Comparison of ENCODE assay signal across 13 cellular contexts in the genomic region with DNA sequence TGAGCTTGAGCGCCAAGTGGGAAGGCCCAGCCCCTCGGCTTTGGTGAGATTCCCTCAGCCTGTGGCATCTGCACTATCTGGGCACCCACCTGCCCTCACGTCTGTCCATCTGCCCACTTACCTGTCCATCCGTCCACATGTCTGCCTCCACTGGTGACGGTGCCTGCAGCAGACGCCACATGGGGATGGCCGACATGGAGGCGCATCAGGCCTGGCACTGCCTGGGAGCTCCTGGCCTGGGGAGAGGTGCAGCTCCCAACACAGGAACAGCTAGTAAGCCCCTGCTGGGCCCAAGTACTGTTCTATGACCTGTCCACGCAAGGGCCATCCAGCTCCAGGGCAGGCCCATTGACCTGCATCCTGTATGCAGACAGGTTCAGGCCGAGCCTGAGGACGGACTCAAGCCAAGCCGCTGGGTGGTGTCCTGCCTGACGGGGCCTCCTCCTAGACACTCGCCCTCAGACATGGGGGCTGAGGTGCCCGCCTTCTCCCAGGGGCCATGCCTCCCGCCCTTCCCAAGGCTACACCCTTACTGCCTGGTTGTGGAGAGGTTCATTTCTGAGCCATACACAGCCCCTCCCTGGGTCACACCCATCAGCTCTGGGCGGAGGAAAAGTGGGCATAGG.
DNase-seq lines count a peak whose midpoint lies in the region; ATAC-seq and TF ChIP-seq lines count a peak whose summit lies in the region.
"Had no signal": no experiment of that assay in that cellular context is flagged by ENCODE, and none has a peak within 500 bp of the region (broad histone marks: within the 10 kb centered on the region; RNA-seq: fewer than 3 reads in every experiment).

No MANE protein-coding gene starts in this region.

- H3K9me3 ChIP-seq in CD8-positive, alpha-beta T cell (ENCODE audit: low read length) = no peaks in the 10 kb centered on the region
- H3K9me3 ChIP-seq in HEK293 (ENCODE audit: control insufficient read depth, insufficient read depth, low read depth, low read length) = no peaks in the 10 kb centered on the region
- H3K9me3 ChIP-seq: breast epithelium, HAP-1 had no signal

- peaks cover 40% of the 10 kb centered on the region for H3K4me1 ChIP-seq in CD8-positive, alpha-beta T cell (ENCODE audit: insufficient read depth, low read length)
- H3K4me1 ChIP-seq in HEK293 (ENCODE audit: control insufficient read depth, insufficient read depth, low read length) = no peaks in the 10 kb centered on the region
- H3K4me1 ChIP-seq: breast epithelium, HAP-1 had no signal

- H3K4me1 Mint-ChIP-seq in CD8-positive, alpha-beta T cell (ENCODE audit: low read depth) = peaks cover 42% of the 10 kb centered on the region
- peaks cover 67% of the 10 kb centered on the region for H3K4me1 Mint-ChIP-seq in stimulated activated memory B cell treated with anti-CD40 and anti-IgM and Interleukin-4, amounts not matched to agents 10 μg/mL and 1 μg/mL and 100 μg/mL, for 72 hours

- H3K4me3 ChIP-seq in CD8-positive, alpha-beta T cell (ENCODE audit: low read depth, low read length) = no peak overlapping the region
- no peak overlapping the region for H3K4me3 ChIP-seq in HEK293 (ENCODE audit: low read depth, low read length)
- H3K4me3 ChIP-seq: breast epithelium, HAP-1 had no signal

- DNase-seq in CD8-positive, alpha-beta T cell = peak in 1 of 7 experiments; percentile 47
- DNase-seq in islet precursor cell = peak; percentile 41
- DNase-seq in DMS153 (lab: John Stamatoyannopoulos, UW) = no peak
- DNase-seq: activated T-cell treated with anti-CD3 and anti-CD28 coated beads for 4 hours; effector CD4-positive, alpha-beta T cell; OCI-M1 had no signal

- H3K27me3 ChIP-seq in CD8-positive, alpha-beta T cell (ENCODE audit: insufficient read depth, low read length) = no peaks in the 10 kb centered on the region

- POLR2A ChIA-PET in CD8-positive, alpha-beta T cell (lab: Charles Lee) = no interaction called here
- POLR2A ChIA-PET in HEK293 (lab: Yijun Ruan, JAX) = no interaction called here

- no peaks in the 10 kb centered on the region for H3K36me3 Mint-ChIP-seq in CD8-positive, alpha-beta T cell
- no peaks in the 10 kb centered on the region for H3K36me3 Mint-ChIP-seq in stimulated activated memory B cell treated with anti-CD40 and anti-IgM and Interleukin-4, amounts not matched to agents 10 μg/mL and 1 μg/mL and 100 μg/mL, for 72 hours

- no peak overlapping the region for H3K4me3 Mint-ChIP-seq in CD8-positive, alpha-beta T cell
- no peak overlapping the region for H3K4me3 Mint-ChIP-seq in stimulated activated memory B cell treated with anti-CD40 and anti-IgM and Interleukin-4, amounts not matched to agents 10 μg/mL and 1 μg/mL and 100 μg/mL, for 72 hours

- H3K36me3 ChIP-seq in CD8-positive, alpha-beta T cell (ENCODE audit: insufficient read depth, low read length) = no peaks in the 10 kb centered on the region
- no peaks in the 10 kb centered on the region for H3K36me3 ChIP-seq in HEK293 (ENCODE audit: control insufficient read depth in 2 of 2, insufficient read depth in 1 of 2, low read length in 2 of 2)
- H3K36me3 ChIP-seq: breast epithelium, HAP-1 had no signal

- no peaks in the 10 kb centered on the region for H3K27me3 Mint-ChIP-seq in CD8-positive, alpha-beta T cell (ENCODE audit: low read depth)
- peaks cover 20% of the 10 kb centered on the region for H3K27me3 Mint-ChIP-seq in stimulated activated memory B cell treated with anti-CD40 and anti-IgM and Interleukin-4, amounts not matched to agents 10 μg/mL and 1 μg/mL and 100 μg/mL, for 72 hours

- TF ChIP-seq CTCF in CD8-positive, alpha-beta T cell (IDR thresholded peaks at IDR 0.05) = no peak
- TF ChIP-seq CTCF in HEK293 (tag by site-specific recombination; IDR thresholded peaks at IDR 0.05) = no peak

- ATAC-seq in CD8-positive, alpha-beta T cell = no peak
- ATAC-seq in stimulated activated memory B cell treated with anti-CD40 and anti-IgM and Interleukin-4, amounts not matched to agents 10 μg/mL and 1 μg/mL and 100 μg/mL, for 72 hours = peak; percentile 13
- ATAC-seq in HG03469 (IDR thresholded peaks at IDR 0.05; ENCODE audit: unreplicated experiment) = no peak
- no peak for ATAC-seq in HG02588 (IDR thresholded peaks at IDR 0.05; ENCODE audit: unreplicated experiment)
- ATAC-seq: right cardiac atrium had no signal

- CTCF ChIA-PET in CD8-positive, alpha-beta T cell (lab: Charles Lee) = no interaction called here
- CTCF ChIA-PET in HEK293 (lab: Yijun Ruan, JAX) = interaction anchor here (0.5 kb wide), 1 partner anchor 22 kb away, joined by 3 read pairs; no protein-coding TSS in a partner anchor

- H3K27ac Mint-ChIP-seq in CD8-positive, alpha-beta T cell = peak overlapping the region; percentile 77
- no peak overlapping the region for H3K27ac Mint-ChIP-seq in stimulated activated memory B cell treated with anti-CD40 and anti-IgM and Interleukin-4, amounts not matched to agents 10 μg/mL and 1 μg/mL and 100 μg/mL, for 72 hours

- H3K27ac ChIP-seq in CD8-positive, alpha-beta T cell (ENCODE audit: low read depth, low read length) = no peak overlapping the region
- H3K27ac ChIP-seq in HEK293 (ENCODE audit: extremely low read depth, low read depth, low read length) = no peak overlapping the region
- H3K27ac ChIP-seq: breast epithelium had no signal

- intact Hi-C loops in CD8-positive, alpha-beta T cell (cut with DNase I, micrococcal nuclease) = no loop called here

- H3K9me3 Mint-ChIP-seq in CD8-positive, alpha-beta T cell = no peaks in the 10 kb centered on the region
- H3K9me3 Mint-ChIP-seq in stimulated activated memory B cell treated with anti-CD40 and anti-IgM and Interleukin-4, amounts not matched to agents 10 μg/mL and 1 μg/mL and 100 μg/mL, for 72 hours = no peaks in the 10 kb centered on the region

TF ChIP-seq in HEK293, 187 proteins besides CTCF, POLR2A, EP300 and RAD21:
- no peak for TF ChIP-seq SALL2 (tag by site-specific recombination; IDR thresholded peaks at IDR 0.05; ENCODE audit: borderline replicate concordance)
- no peak for TF ChIP-seq MYNN (tag by site-specific recombination; IDR thresholded peaks at IDR 0.05; ENCODE audit: borderline replicate concordance)
- TF ChIP-seq ZNF654 (tag by site-specific recombination; IDR thresholded peaks at IDR 0.05; ENCODE audit: low read depth) = no peak
- peak; percentile 82 for TF ChIP-seq KLF17 (tag by site-specific recombination; IDR thresholded peaks at IDR 0.05)
- peak; percentile 99 for TF ChIP-seq KLF1 (tag by site-specific recombination; IDR thresholded peaks at IDR 0.05)
TF ChIP-seq in HEK293: peak in this region for 2.
